ENCODE assay signal across 18 cellular contexts in genomic region chr11:68216171-68216938, GRCh38. TPM values are rescaled to one million over a fixed set of nuclear protein-coding genes. Genes with fewer than 3 reads are reported as not detected.
DNase-seq lines count a peak whose midpoint lies in the region; ATAC-seq, FAIRE-seq and TF ChIP-seq lines count a peak whose summit lies in the region.
"Had no signal": no experiment of that assay in that cellular context is flagged by ENCODE, and none has a peak within 500 bp of the region (broad histone marks: within the 10 kb centered on the region; RNA-seq: fewer than 3 reads in every experiment).

No MANE protein-coding gene starts in this region.

- DNase-seq in DMS 273 (lab: John Stamatoyannopoulos, UW; ENCODE audit: unreplicated experiment), result peak; percentile 33
- no peak for DNase-seq in DMS 273 treated with DMSO at 0.1 percent for 48 hours (lab: John Stamatoyannopoulos, UW)
- DNase-seq in breast epithelium (ENCODE audit: low spot score in 2 of 2), result peak; percentile 60 to 63
- DNase-seq in HepG2 (ENCODE audit: low spot score), result no peak
- no peak for DNase-seq in GM19238 (ENCODE audit: insufficient read length, low spot score)
- DNase-seq in mesothelial cell of epicardium (ENCODE audit: low spot score in 2 of 2, unreplicated experiment in 2 of 2), result no peak
- DNase-seq: activated CD4-positive, alpha-beta T cell treated with anti-CD3 and anti-CD28 coated beads, Interleukin-2, amount 50 U/mL, for 48 hours; Caco-2; effector memory CD4-positive, alpha-beta T cell; KG1; NCI-H2081 treated with DMSO at 0.1 percent for 48 hours had no signal

- POLR2A ChIA-PET in HepG2 (lab: Yijun Ruan, JAX), result interaction anchor here (0.6 to 6.1 kb wide), 17 partner anchors 13 to 244 kb away, joined by 3 to 73 read pairs (median 4); partner anchors contain the start of genes C11orf24 and PPP6R3

- no TSS peak for BruUV-seq in HepG2 (replicated peaks; lab: Mats Ljungman, UMichigan)

- H3K27me3 ChIP-seq in breast epithelium (no peaks in the 10 kb centered on the region), HepG2 (ENCODE audit: control insufficient read depth in 1 of 2, insufficient read depth in 2 of 2, low read length in 2 of 2) (no peaks in the 10 kb centered on the region; a peak in 1 of 5 replicates)
- H3K27me3 ChIP-seq: gastroesophageal sphincter had no signal

- H2AFZ ChIP-seq in HepG2 (ENCODE audit: low read length), result peak overlapping the region; percentile 37
- H2AFZ ChIP-seq: PC-9 had no signal

- peaks cover 12% of the 10 kb centered on the region for H4K20me1 ChIP-seq in HepG2 (ENCODE audit: insufficient read depth, low read length)

- no peaks in the 10 kb centered on the region for H3K36me3 ChIP-seq in breast epithelium
- no peaks in the 10 kb centered on the region for H3K36me3 ChIP-seq in HepG2 (replicated peaks in 1 of 2; ENCODE audit: control insufficient read depth in 1 of 2, insufficient read depth in 2 of 2, low read length in 2 of 2)
- H3K36me3 ChIP-seq: gastroesophageal sphincter had no signal

- 3% methylated on average over 6 of the region's 22 CpGs for WGBS in HepG2 (ENCODE audit: low lambda C conversion rate)

- H3K27ac Mint-ChIP-seq in stimulated activated memory B cell treated with anti-CD40 and anti-IgM and Interleukin-4, amounts not matched to agents 10 μg/mL and 1 μg/mL and 100 μg/mL, for 72 hours, result peak overlapping the region; percentile 77
- H3K27ac Mint-ChIP-seq in mesothelial cell of epicardium, result no peak overlapping the region

- no peak for TF ChIP-seq RAD21 in HepG2 (CRISPR knock-in tag; IDR thresholded peaks at IDR 0.05)

- H3K4me3 ChIP-seq in breast epithelium (peak overlapping the region in 1 of 3 donors; percentile 12), HepG2 (replicated peaks in 1 of 3; ENCODE audit: insufficient read depth in 1 of 3, low read depth in 2 of 3, low read length in 3 of 3) (peak overlapping the region; percentile 51 to 73 (median 59))
- H3K4me3 ChIP-seq: gastroesophageal sphincter, PC-9 had no signal

- no peak for TF ChIP-seq EP300 in HepG2 (IDR thresholded peaks at IDR 0.05; ENCODE audit: low read depth in 2 of 2, low read length in 2 of 2)
- no peak; the same call in 1 of the 2 replicates for TF ChIP-seq EP300 in HepG2 (CRISPR knock-in tag; IDR thresholded peaks at IDR 0.05; ENCODE audit: borderline replicate concordance)

- H3K79me2 ChIP-seq in HepG2 (ENCODE audit: insufficient read depth, low read length), result peaks cover 13% of the 10 kb centered on the region

- H3K36me3 Mint-ChIP-seq in stimulated activated memory B cell treated with anti-CD40 and anti-IgM and Interleukin-4, amounts not matched to agents 10 μg/mL and 1 μg/mL and 100 μg/mL, for 72 hours, result no peaks in the 10 kb centered on the region
- no peaks in the 10 kb centered on the region for H3K36me3 Mint-ChIP-seq in mesothelial cell of epicardium
- H3K36me3 Mint-ChIP-seq: type B pancreatic cell had no signal

- peak overlapping the region; percentile 87 to 93 for H3K27ac ChIP-seq in breast epithelium
- peak overlapping the region; percentile 16 for H3K27ac ChIP-seq in HepG2 (ENCODE audit: extremely low read length, insufficient read depth, low read length)
- H3K27ac ChIP-seq: 22Rv1, gastroesophageal sphincter, PC-9 had no signal

- no peaks in the 10 kb centered on the region for H3K9me3 ChIP-seq in breast epithelium
- H3K9me3 ChIP-seq in HepG2 (ENCODE audit: low read length), result no peaks in the 10 kb centered on the region
- H3K9me3 ChIP-seq: Caco-2, gastroesophageal sphincter had no signal

- in situ Hi-C loops in HepG2 (cut with HindIII; ENCODE audit: extremely low pct_ligation_motif_present, low pct_unique_long_range_greater_than_20kb), result no loop called here

- no peaks in the 10 kb centered on the region for H3K27me3 Mint-ChIP-seq in stimulated activated memory B cell treated with anti-CD40 and anti-IgM and Interleukin-4, amounts not matched to agents 10 μg/mL and 1 μg/mL and 100 μg/mL, for 72 hours
- peaks cover 3% of the 10 kb centered on the region for H3K27me3 Mint-ChIP-seq in mesothelial cell of epicardium (ENCODE audit: low read depth)

- no peak for FAIRE-seq in HepG2 (lab: Jason Lieb, UNC)
- FAIRE-seq: islet of Langerhans had no signal

- peaks cover 33% of the 10 kb centered on the region for H3K4me1 Mint-ChIP-seq in stimulated activated memory B cell treated with anti-CD40 and anti-IgM and Interleukin-4, amounts not matched to agents 10 μg/mL and 1 μg/mL and 100 μg/mL, for 72 hours
- H3K4me1 Mint-ChIP-seq in mesothelial cell of epicardium, result peaks cover 20% of the 10 kb centered on the region

- CTCF ChIA-PET in HepG2 (lab: Yijun Ruan, JAX; ENCODE audit: low intra/inter-chr PET ratio, low total read pairs), result no interaction called here

- no peaks in the 10 kb centered on the region for H3K9me3 Mint-ChIP-seq in stimulated activated memory B cell treated with anti-CD40 and anti-IgM and Interleukin-4, amounts not matched to agents 10 μg/mL and 1 μg/mL and 100 μg/mL, for 72 hours
- H3K9me3 Mint-ChIP-seq in mesothelial cell of epicardium, result no peaks in the 10 kb centered on the region
- H3K9me3 Mint-ChIP-seq: type B pancreatic cell had no signal

- intact Hi-C loops in breast epithelium (cut with DNase I; ENCODE audit: low total_unique reads), result no loop called here
- intact Hi-C loops in HepG2 (cut with micrococcal nuclease; ENCODE audit: unreplicated experiment), result no loop called here

- peak; percentile 66 for ATAC-seq in HepG2
- no peak for ATAC-seq in stimulated activated memory B cell treated with anti-CD40 and anti-IgM and Interleukin-4, amounts not matched to agents 10 μg/mL and 1 μg/mL and 100 μg/mL, for 72 hours
- ATAC-seq in HG02642 (IDR thresholded peaks at IDR 0.05; ENCODE audit: poor library complexity, unreplicated experiment), result no peak
- ATAC-seq: gastroesophageal sphincter had no signal

- H3K9ac ChIP-seq in HepG2 (ENCODE audit: insufficient read depth, low read depth, low read length), result peak overlapping the region; percentile 65

- H3K4me1 ChIP-seq in breast epithelium (peaks cover 0 to 8% of the 10 kb centered on the region in 2 donors), HepG2 (ENCODE audit: insufficient read depth, low read length) (peaks cover 41% of the 10 kb centered on the region)

- TF ChIP-seq POLR2A in breast epithelium (IDR thresholded peaks at IDR 0.05) (no peak), HepG2 (IDR thresholded peaks at IDR 0.05; ENCODE audit: insufficient read depth in 1 of 2, low read depth in 2 of 2, low read length in 2 of 2) (no peak)

- TF ChIP-seq CTCF in breast epithelium (IDR thresholded peaks at IDR 0.05), result no peak
- no peak for TF ChIP-seq CTCF in HepG2 (CRISPR knock-in tag; IDR thresholded peaks at IDR 0.05)
- TF ChIP-seq CTCF in mesothelial cell of epicardium (IDR thresholded peaks at IDR 0.05; ENCODE audit: unreplicated experiment), result no peak

- peak overlapping the region; percentile 97 for H3K4me2 ChIP-seq in HepG2 (ENCODE audit: low read depth, low read length)
- H3K4me2 ChIP-seq: PC-9 had no signal

- no peak overlapping the region for H3K4me3 Mint-ChIP-seq in stimulated activated memory B cell treated with anti-CD40 and anti-IgM and Interleukin-4, amounts not matched to agents 10 μg/mL and 1 μg/mL and 100 μg/mL, for 72 hours
- no peak overlapping the region for H3K4me3 Mint-ChIP-seq in mesothelial cell of epicardium

RNA-seq across cellular contexts. Expression of gene KMT5B, which starts 3.3 kb away (rescaled TPM):
- 10 to 100 TPM; 35.2 to 74.6 (median 43.9) TPM for total RNA-seq in breast epithelium
- 23.7 and 32.5 TPM in 2 replicates for total RNA-seq in HepG2 (2016; rRNA removed; fragmentation: Illumina TruSeq; extraction: Trizol)
- total RNA-seq in HepG2 (2016; cell fraction: cytosol; rRNA removed; fragmentation: Illumina TruSeq; extraction: Trizol; ENCODE audit: low read depth), result 14.5 and 15.9 TPM in 2 replicates
- 25.4 and 32.9 TPM in 2 replicates for total RNA-seq in HepG2 (2016; cell fraction: insoluble cytoplasmic fraction; rRNA removed; fragmentation: Illumina TruSeq; extraction: Trizol)
- 24.7 and 24.9 TPM in 2 replicates for total RNA-seq in HepG2 (2016; cell fraction: membrane; rRNA removed; fragmentation: Illumina TruSeq; extraction: Trizol)
- total RNA-seq in HepG2 (2016; cell fraction: nucleus; rRNA removed; fragmentation: Illumina TruSeq; extraction: Trizol), result 23.0 and 26.3 TPM in 2 replicates
- polyA plus RNA-seq in HepG2 (2011; rRNA removed), result 14.4 and 17.6 TPM in 2 replicates
- polyA plus RNA-seq in HepG2 (2011; cell fraction: cytosol; rRNA removed), result 7.2 and 11.1 TPM in 2 replicates
- polyA plus RNA-seq in HepG2 (2011; cell fraction: nucleus; rRNA removed), result 15.9 and 23.4 TPM in 2 replicates
- 30.8 and 38.6 TPM in 2 replicates for polyA plus RNA-seq in HepG2 (2012)
- polyA plus RNA-seq in HepG2 (2016; cell fraction: cytosol; fragmentation: Illumina TruSeq; extraction: Trizol; ENCODE audit: low read depth), result 7.4 and 9.2 TPM in 2 replicates
- polyA plus RNA-seq in HepG2 (2016; cell fraction: insoluble cytoplasmic fraction; fragmentation: Illumina TruSeq; extraction: Trizol; ENCODE audit: low read depth), result 29.4 and 31.2 TPM in 2 replicates
- polyA plus RNA-seq in HepG2 (2016; cell fraction: membrane; fragmentation: Illumina TruSeq; extraction: Trizol; ENCODE audit: low read depth), result 16.3 and 18.5 TPM in 2 replicates
- polyA plus RNA-seq in HepG2 (2016; cell fraction: nucleus; fragmentation: Illumina TruSeq; extraction: Trizol; ENCODE audit: insufficient read depth, low read depth), result 29.1 and 30.5 TPM in 2 replicates
- 13.3 and 14.0 TPM in 2 replicates for polyA minus RNA-seq in HepG2 (2011; rRNA and poly(A)+ RNA removed; ENCODE audit: low replicate concordance)
- 13.9 TPM in 2 replicates for polyA minus RNA-seq in HepG2 (2011; cell fraction: cytosol; rRNA and poly(A)+ RNA removed)
- polyA minus RNA-seq in HepG2 (2011; cell fraction: nucleus; rRNA and poly(A)+ RNA removed), result 47.9 and 58.2 TPM in 2 replicates
- total RNA-seq in mesothelial cell of epicardium, result 64.2 to 65.5 TPM (median 64.7 TPM) in 3 replicates

RNA-seq across cellular contexts. Expression of gene C11orf24, which starts 55.4 kb away (rescaled TPM):
- total RNA-seq in breast epithelium, result 10 to 100 TPM; 11.4 to 22.7 (median 12.5) TPM
- 50.8 and 55.5 TPM in 2 replicates for total RNA-seq in HepG2 (2016; rRNA removed; fragmentation: Illumina TruSeq; extraction: Trizol)
- total RNA-seq in HepG2 (2016; cell fraction: cytosol; rRNA removed; fragmentation: Illumina TruSeq; extraction: Trizol; ENCODE audit: low read depth), result 110 and 141 TPM in 2 replicates
- total RNA-seq in HepG2 (2016; cell fraction: insoluble cytoplasmic fraction; rRNA removed; fragmentation: Illumina TruSeq; extraction: Trizol), result 53.9 and 57.2 TPM in 2 replicates
- total RNA-seq in HepG2 (2016; cell fraction: membrane; rRNA removed; fragmentation: Illumina TruSeq; extraction: Trizol), result 100.0 and 131 TPM in 2 replicates
- total RNA-seq in HepG2 (2016; cell fraction: nucleus; rRNA removed; fragmentation: Illumina TruSeq; extraction: Trizol), result 32.7 and 33.6 TPM in 2 replicates
- polyA plus RNA-seq in HepG2 (2011; rRNA removed), result 52.9 and 62.4 TPM in 2 replicates
- polyA plus RNA-seq in HepG2 (2011; cell fraction: cytosol; rRNA removed), result 58.4 and 70.2 TPM in 2 replicates
- 58.8 and 59.2 TPM in 2 replicates for polyA plus RNA-seq in HepG2 (2011; cell fraction: nucleus; rRNA removed)
- polyA plus RNA-seq in HepG2 (2012), result 50.8 and 63.8 TPM in 2 replicates
- 122 and 158 TPM in 2 replicates for polyA plus RNA-seq in HepG2 (2016; cell fraction: cytosol; fragmentation: Illumina TruSeq; extraction: Trizol; ENCODE audit: low read depth)
- 61.2 and 70.0 TPM in 2 replicates for polyA plus RNA-seq in HepG2 (2016; cell fraction: insoluble cytoplasmic fraction; fragmentation: Illumina TruSeq; extraction: Trizol; ENCODE audit: low read depth)
- polyA plus RNA-seq in HepG2 (2016; cell fraction: membrane; fragmentation: Illumina TruSeq; extraction: Trizol; ENCODE audit: low read depth), result 97.9 and 125 TPM in 2 replicates
- 71.8 and 76.2 TPM in 2 replicates for polyA plus RNA-seq in HepG2 (2016; cell fraction: nucleus; fragmentation: Illumina TruSeq; extraction: Trizol; ENCODE audit: insufficient read depth, low read depth)
- polyA minus RNA-seq in HepG2 (2011; rRNA and poly(A)+ RNA removed; ENCODE audit: low replicate concordance), result 53.9 and 60.5 TPM in 2 replicates
- polyA minus RNA-seq in HepG2 (2011; cell fraction: cytosol; rRNA and poly(A)+ RNA removed), result 26.4 and 31.4 TPM in 2 replicates
- polyA minus RNA-seq in HepG2 (2011; cell fraction: nucleus; rRNA and poly(A)+ RNA removed), result 19.3 and 23.5 TPM in 2 replicates
- 37.7 to 41.8 TPM (median 39.8 TPM) in 3 replicates for total RNA-seq in mesothelial cell of epicardium

Comparison
In these comparisons a context has a peak if more than half of its experiments do, and no peak if none do; other contexts are left out.
1. DNase-seq: peak in DMS 273 (single experiment) and breast epithelium (2 of 2); none in DMS 273 treated with DMSO at 0.1 percent for 48 hours (single experiment), HepG2 (single experiment), GM19238 (single experiment) and mesothelial cell of epicardium (0 of 2).